Comparison of ENCODE assay signal across 12 cellular contexts in the genomic region with DNA sequence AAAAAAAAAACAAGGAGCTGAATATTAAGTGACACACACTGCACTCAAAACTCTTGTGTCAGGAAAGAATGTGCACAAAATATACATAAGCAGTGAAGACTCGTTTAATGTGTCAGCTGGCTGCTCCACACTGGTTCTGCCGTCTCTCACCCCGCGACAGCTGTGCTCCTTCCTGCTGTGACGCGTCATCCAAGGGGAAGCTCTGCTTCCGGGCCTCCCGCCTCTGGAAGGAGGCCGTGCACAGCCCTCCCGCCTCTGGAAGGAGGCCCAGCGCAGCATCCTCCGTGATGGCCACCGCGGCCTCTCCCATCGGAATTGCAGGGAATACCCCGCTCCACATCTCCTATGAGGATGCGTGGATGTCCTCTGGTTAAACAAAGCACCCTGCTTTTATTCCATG.
DNase-seq lines count a peak whose midpoint lies in the region; ATAC-seq and TF ChIP-seq lines count a peak whose summit lies in the region.
"Had no signal": no experiment of that assay in that cellular context is flagged by ENCODE, and none has a peak within 500 bp of the region (broad histone marks: within the 10 kb centered on the region; RNA-seq: fewer than 3 reads in every experiment).

No MANE protein-coding gene starts in this region.

- TF ChIP-seq POLR2A in suprapubic skin (IDR thresholded peaks at IDR 0.05): no peak

- no peaks in the 10 kb centered on the region for H3K79me2 ChIP-seq in Karpas-422 (ENCODE audit: low read length)

- H3K4me2 ChIP-seq in Karpas-422 (ENCODE audit: low read depth, low read length, poor library complexity, severe bottlenecking): no peak overlapping the region

- H3K9me2 ChIP-seq in Karpas-422 (replicated peaks; ENCODE audit: insufficient read depth, low read length): no peaks in the 10 kb centered on the region

- TF ChIP-seq CTCF in colonic mucosa (IDR thresholded peaks at IDR 0.05): no peak
- TF ChIP-seq CTCF in lower lobe of right lung (IDR thresholded peaks at IDR 0.05): no peak
- TF ChIP-seq CTCF in suprapubic skin (IDR thresholded peaks at IDR 0.05): no peak

- intact Hi-C loops in colonic mucosa (cut with DNase I) (loop anchor here (10.0 kb wide), 1 partner anchor 635 kb away; no protein-coding TSS in a partner anchor), lower lobe of right lung (cut with DNase I) (no loop called here)

- TF ChIP-seq EP300 in suprapubic skin (IDR thresholded peaks at IDR 0.05): no peak

- H3K27me3 ChIP-seq in colonic mucosa (no peaks in the 10 kb centered on the region), lower lobe of right lung (ENCODE audit: low read depth) (no peaks in the 10 kb centered on the region), suprapubic skin (no peaks in the 10 kb centered on the region), Karpas-422 (ENCODE audit: low read length) (no peaks in the 10 kb centered on the region; the same call in 1 of the 2 replicates)
- H3K27me3 ChIP-seq: foreskin keratinocyte had no signal

- DNase-seq in DMS153 (lab: John Stamatoyannopoulos, UW) (peak; percentile 65), DMS153 treated with DMSO at 0.1 percent for 48 hours (lab: John Stamatoyannopoulos, UW; ENCODE audit: unreplicated experiment) (no peak), colonic mucosa (peak; percentile 63), lower lobe of right lung (peak; percentile 73), suprapubic skin (ENCODE audit: low spot score in 2 of 2) (peak; percentile 76 to 80), Karpas-422 (no peak)

- peak overlapping the region; percentile 25 for H3K27ac ChIP-seq in colonic mucosa
- peak overlapping the region; percentile 20 for H3K27ac ChIP-seq in lower lobe of right lung
- no peak overlapping the region for H3K27ac ChIP-seq in suprapubic skin
- H3K27ac ChIP-seq in Karpas-422 (ENCODE audit: low read length): no peak overlapping the region
- H3K27ac ChIP-seq: 22Rv1, foreskin keratinocyte had no signal

- no peaks in the 10 kb centered on the region for H3K36me3 ChIP-seq in colonic mucosa
- H3K36me3 ChIP-seq in lower lobe of right lung: no peaks in the 10 kb centered on the region
- no peaks in the 10 kb centered on the region for H3K36me3 ChIP-seq in suprapubic skin
- no peaks in the 10 kb centered on the region for H3K36me3 ChIP-seq in Karpas-422 (ENCODE audit: insufficient read depth, low read length)

- H3K9ac ChIP-seq in colonic mucosa (ENCODE audit: low read depth in 2 of 2, low read length in 2 of 2): no peak overlapping the region
- H3K9ac ChIP-seq in Karpas-422 (ENCODE audit: low read length): no peak overlapping the region

- H3K4me1 ChIP-seq in colonic mucosa (peaks cover 10% of the 10 kb centered on the region), lower lobe of right lung (peaks cover 49% of the 10 kb centered on the region), suprapubic skin (peaks cover 48% of the 10 kb centered on the region), Karpas-422 (ENCODE audit: low read length) (no peaks in the 10 kb centered on the region)
- H3K4me1 ChIP-seq: foreskin keratinocyte had no signal

- peak; percentile 74 to 76 for ATAC-seq in lower lobe of right lung
- no peak for ATAC-seq in GM18498 (IDR thresholded peaks at IDR 0.05; ENCODE audit: unreplicated experiment)
- ATAC-seq in GM18511 (IDR thresholded peaks at IDR 0.05; ENCODE audit: unreplicated experiment): no peak
- ATAC-seq: activated naive CD4-positive, alpha-beta T cell treated with anti-CD3 and anti-CD28 coated beads, Interleukin-2, amount 50 U/mL, for 72 hours; foreskin keratinocyte; GM12878 had no signal

- H2AFZ ChIP-seq in Karpas-422 (ENCODE audit: low read length): no peak overlapping the region

- no peak overlapping the region for H3K4me3 ChIP-seq in colonic mucosa
- no peak overlapping the region for H3K4me3 ChIP-seq in lower lobe of right lung
- no peak overlapping the region for H3K4me3 ChIP-seq in suprapubic skin
- H3K4me3 ChIP-seq in Karpas-422 (ENCODE audit: low read length): no peak overlapping the region
- H3K4me3 ChIP-seq: GM12878 had no signal

- H3K9me3 ChIP-seq in colonic mucosa (no peaks in the 10 kb centered on the region), lower lobe of right lung (no peaks in the 10 kb centered on the region), suprapubic skin (no peaks in the 10 kb centered on the region), Karpas-422 (ENCODE audit: low read length) (no peaks in the 10 kb centered on the region)

- WGBS in suprapubic skin: 56% methylated on average over 13 of the region's 17 CpGs

- peaks cover 41% of the 10 kb centered on the region for H4K20me1 ChIP-seq in Karpas-422 (ENCODE audit: insufficient read depth, low read depth, low read length)

Comparison
In these comparisons a context has a peak if more than half of its experiments do, and no peak if none do; other contexts are left out.
1. DNase-seq: peak in DMS153 (single experiment), colonic mucosa (single experiment), lower lobe of right lung (single experiment) and suprapubic skin (2 of 2); none in DMS153 treated with DMSO at 0.1 percent for 48 hours (single experiment) and Karpas-422 (single experiment).
2. H3K27ac ChIP-seq: peak in colonic mucosa (single experiment) and lower lobe of right lung (single experiment); none in suprapubic skin (single experiment) and Karpas-422 (single experiment).
3. ATAC-seq: peak in lower lobe of right lung (2 of 2); none in GM18498 (single experiment) and GM18511 (single experiment).